Comparison of ENCODE assay signal across 25 cellular contexts in genomic region chr17:73526851-73527250, GRCh38.
"Had no signal": no experiment of that assay in that cellular context is flagged by ENCODE, and none has a peak within 500 bp of the region (broad histone marks: within the 10 kb centered on the region; RNA-seq: fewer than 3 reads in every experiment).

No MANE protein-coding gene starts in this region.

- ATAC-seq: esophagus mucosa; gastrocnemius medialis; left cardiac atrium; left lung; naive thymus-derived CD4-positive, alpha-beta T cell; pancreas; right lobe of liver; stimulated activated memory B cell treated with anti-CD40 and anti-IgM and Interleukin-4, amounts not matched to agents 10 μg/mL and 1 μg/mL and 100 μg/mL, for 72 hours; stimulated activated naive CD8-positive, alpha-beta T cell treated with anti-CD3 and anti-CD28 coated beads, Interleukin-15, Interleukin-2, amounts not matched to agents 100 U/mL and 50 U/mL, for 24 hours had no signal

- H3K9me3 ChIP-seq: gastrocnemius medialis, left lung, pancreas, right lobe of liver, testis, tibial artery had no signal

- DNase-seq: cerebellar nuclear complex; dorsolateral prefrontal cortex; effector CD4-positive, alpha-beta T cell; endodermal cell; foreskin fibroblast; gastrocnemius medialis; head of caudate nucleus; left cardiac atrium; left lung; mesenchymal stem cell; midbrain; naive thymus-derived CD4-positive, alpha-beta T cell; occipital lobe; right lobe of liver; stimulated activated CD4-positive, alpha-beta T cell treated with anti-CD3 and anti-CD28 coated beads, Interleukin-4, amount 100 ng/mL, for 4 hours; stimulated activated naive CD8-positive, alpha-beta T cell treated with anti-CD3 and anti-CD28 coated beads, Interleukin-15, Interleukin-2, amounts not matched to agents 100 U/mL and 50 U/mL, for 24 hours; substantia nigra; testis; tibial artery had no signal

- H3K27me3 ChIP-seq: gastrocnemius medialis, left lung, pancreas, right lobe of liver, testis, tibial artery had no signal

- H3K36me3 ChIP-seq: gastrocnemius medialis, left lung, pancreas, right lobe of liver, tibial artery had no signal

- H3K4me1 ChIP-seq: gastrocnemius medialis, left lung, pancreas, right lobe of liver, testis, tibial artery had no signal

- H3K4me3 ChIP-seq: dorsolateral prefrontal cortex, gastrocnemius medialis, left lung, pancreas, right lobe of liver, testis, tibial artery had no signal

- H3K27ac ChIP-seq: dorsolateral prefrontal cortex, epithelial cell of prostate, gastrocnemius medialis, left lung, pancreas, right lobe of liver, testis, tibial artery had no signal

- FAIRE-seq: colon, keratinocyte, pancreas had no signal
